In the genomic region with DNA sequence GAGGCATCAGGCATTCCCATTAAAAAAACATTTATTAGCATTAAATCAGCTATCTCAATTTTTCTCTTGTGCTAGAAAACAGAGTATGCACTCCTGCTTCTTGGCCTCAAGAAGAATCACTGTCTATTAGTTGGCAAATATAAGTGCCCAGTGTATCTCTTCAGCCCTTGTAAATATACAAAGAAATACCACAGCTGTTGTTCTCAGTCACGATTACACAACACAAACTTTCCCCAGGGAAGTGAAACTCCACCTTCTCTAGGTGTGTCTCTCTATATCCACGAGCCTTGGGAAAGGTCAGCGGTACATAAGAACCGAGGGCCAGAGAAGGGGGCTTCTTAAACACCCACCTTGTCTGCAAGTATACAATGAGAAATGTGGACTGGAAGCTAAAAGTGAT, we compare ENCODE assay signal across 27 cellular contexts.
"Had no signal": no experiment of that assay in that cellular context is flagged by ENCODE, and none has a peak within 500 bp of the region (broad histone marks: within the 10 kb centered on the region; RNA-seq: fewer than 3 reads in every experiment).

No MANE protein-coding gene starts in this region.

- H3K9me3 Mint-ChIP-seq: activated B cell treated with CpG ODN at 0.5 μM for 24 hours; activated CD4-positive, alpha-beta memory T cell treated with anti-CD3 and anti-CD28 coated beads for 36 hours; activated CD4-positive, alpha-beta T cell treated with anti-CD3 and anti-CD28 coated beads, Interleukin-2, amount 10 ng/mL, durations not matched to agents 7 days and 5 days; activated naive CD8-positive, alpha-beta T cell treated with anti-CD3 and anti-CD28 coated beads for 36 hours; activated T-helper 17 cell treated with anti-CD3 and anti-CD28 coated beads, Interleukin-2, amount 50 U/mL, for 72 hours; T-cell had no signal

- H3K36me3 Mint-ChIP-seq: activated CD4-positive, alpha-beta memory T cell treated with anti-CD3 and anti-CD28 coated beads for 36 hours; activated naive CD4-positive, alpha-beta T cell treated with anti-CD3 and anti-CD28 coated beads, Interleukin-2, amount 10 ng/mL, durations not matched to agents 7 days and 5 days; activated naive CD8-positive, alpha-beta T cell treated with anti-CD3 and anti-CD28 coated beads for 36 hours; T-cell had no signal

- H3K9me3 ChIP-seq: MG63 had no signal

- FAIRE-seq: TTC549 had no signal

- H2AFZ ChIP-seq: PC-9 had no signal

- H3K4me3 Mint-ChIP-seq: activated B cell treated with CpG ODN at 0.5 μM for 24 hours; activated CD4-positive, alpha-beta memory T cell treated with anti-CD3 and anti-CD28 coated beads for 36 hours; activated CD4-positive, alpha-beta T cell treated with anti-CD3 and anti-CD28 coated beads, Interleukin-2, amount 10 ng/mL, durations not matched to agents 7 days and 5 days; activated naive CD4-positive, alpha-beta T cell treated with anti-CD3 and anti-CD28 coated beads, Interleukin-2, amount 10 ng/mL, durations not matched to agents 7 days and 5 days; activated naive CD8-positive, alpha-beta T cell treated with anti-CD3 and anti-CD28 coated beads for 36 hours; activated T-helper 17 cell treated with anti-CD3 and anti-CD28 coated beads, Interleukin-2, amount 50 U/mL, for 72 hours; T-cell had no signal

- H3K4me2 ChIP-seq: PC-9 had no signal

- H3K36me3 ChIP-seq: brain microvascular endothelial cell, MG63 had no signal

- H3K27me3 ChIP-seq: brain microvascular endothelial cell, MG63 had no signal

- H3K4me1 Mint-ChIP-seq: activated B cell treated with CpG ODN at 0.5 μM for 24 hours; activated CD4-positive, alpha-beta T cell treated with anti-CD3 and anti-CD28 coated beads, Interleukin-2, amount 10 ng/mL, durations not matched to agents 7 days and 5 days; activated naive CD4-positive, alpha-beta T cell treated with anti-CD3 and anti-CD28 coated beads, Interleukin-2, amount 10 ng/mL, durations not matched to agents 7 days and 5 days; activated naive CD8-positive, alpha-beta T cell treated with anti-CD3 and anti-CD28 coated beads for 36 hours; activated T-helper 17 cell treated with anti-CD3 and anti-CD28 coated beads, Interleukin-2, amount 50 U/mL, for 72 hours; T-cell had no signal

- H3K4me3 ChIP-seq: MG63, PC-9, SK-N-MC had no signal

- H3K27ac ChIP-seq: brain microvascular endothelial cell, PC-9 had no signal

- DNase-seq: activated B cell treated with CpG ODN at 0.5 μM for 24 hours; activated CD4-positive, alpha-beta memory T cell treated with anti-CD3 and anti-CD28 coated beads for 36 hours; activated CD4-positive, alpha-beta T cell treated with anti-CD3 and anti-CD28 coated beads for 1 hour; activated CD4-positive, alpha-beta T cell treated with anti-CD3 and anti-CD28 coated beads, Interleukin-2, amount 10 ng/mL, durations not matched to agents 7 days and 5 days; activated gamma-delta T cell treated with Interleukin-2 at 50 U/mL for 16 hours; activated naive CD4-positive, alpha-beta T cell treated with anti-CD3 and anti-CD28 coated beads, Interleukin-2, amount 10 ng/mL, durations not matched to agents 7 days and 5 days; activated naive CD8-positive, alpha-beta T cell treated with anti-CD3 and anti-CD28 coated beads for 36 hours; activated T-cell treated with anti-CD3 and anti-CD28 coated beads for 4 hours; activated T-cell treated with anti-CD3 and anti-CD28 coated beads, Interleukin-2, amount 50 U/mL, for 48 hours; brain microvascular endothelial cell; central memory CD4-positive, alpha-beta T cell; MV-4-11; NCI-H1092 treated with DMSO at 0.1 percent for 48 hours; NCI-H1417 treated with DMSO at 0.1 percent for 48 hours; NCI-H1694; NCI-H2029 treated with DMSO at 0.1 percent for 48 hours; NCI-H446; NCI-H524; PC-9; SIG-M5; T-cell; T-helper 2 cell; T1000 had no signal

- H3K27ac Mint-ChIP-seq: activated B cell treated with CpG ODN at 0.5 μM for 24 hours; activated CD4-positive, alpha-beta memory T cell treated with anti-CD3 and anti-CD28 coated beads for 36 hours; activated CD4-positive, alpha-beta T cell treated with anti-CD3 and anti-CD28 coated beads, Interleukin-2, amount 10 ng/mL, durations not matched to agents 7 days and 5 days; activated naive CD4-positive, alpha-beta T cell treated with anti-CD3 and anti-CD28 coated beads, Interleukin-2, amount 10 ng/mL, durations not matched to agents 7 days and 5 days; activated naive CD8-positive, alpha-beta T cell treated with anti-CD3 and anti-CD28 coated beads for 36 hours; activated T-helper 17 cell treated with anti-CD3 and anti-CD28 coated beads, Interleukin-2, amount 50 U/mL, for 72 hours; T-cell had no signal

- ATAC-seq: activated T-helper 17 cell treated with anti-CD3 and anti-CD28 coated beads, Interleukin-2, amount 50 U/mL, for 72 hours; T-cell had no signal

- H3K27me3 Mint-ChIP-seq: activated B cell treated with CpG ODN at 0.5 μM for 24 hours; activated CD4-positive, alpha-beta T cell treated with anti-CD3 and anti-CD28 coated beads, Interleukin-2, amount 10 ng/mL, durations not matched to agents 7 days and 5 days; activated naive CD4-positive, alpha-beta T cell treated with anti-CD3 and anti-CD28 coated beads, Interleukin-2, amount 10 ng/mL, durations not matched to agents 7 days and 5 days; activated naive CD8-positive, alpha-beta T cell treated with anti-CD3 and anti-CD28 coated beads for 36 hours; activated T-helper 17 cell treated with anti-CD3 and anti-CD28 coated beads, Interleukin-2, amount 50 U/mL, for 72 hours had no signal
